Comparison of ENCODE assay signal across 9 cellular contexts in genomic region chr15:68578960-68579935, GRCh38. TPM values are rescaled to one million over a fixed set of nuclear protein-coding genes. Genes with fewer than 3 reads are reported as not detected.
DNase-seq lines count a peak whose midpoint lies in the region; ATAC-seq and TF ChIP-seq lines count a peak whose summit lies in the region.
"Had no signal": no experiment of that assay in that cellular context is flagged by ENCODE, and none has a peak within 500 bp of the region (broad histone marks: within the 10 kb centered on the region; RNA-seq: fewer than 3 reads in every experiment).

Gene CORO2B (plus strand): TSS chr15:68578993. CDS start chr15:68579263, 270 bp downstream.

- H3K4me1 ChIP-seq in Loucy (ENCODE audit: insufficient read depth, low read length, poor library complexity, severe bottlenecking) (peaks cover 10% of the 10 kb centered on the region), cardiac muscle cell (ENCODE audit: low read depth) (no peaks in the 10 kb centered on the region)

- H3K27me3 ChIP-seq in Loucy (ENCODE audit: insufficient read depth, low read length, poor library complexity, severe bottlenecking): peaks cover 18% of the 10 kb centered on the region
- H3K27me3 ChIP-seq in cardiac muscle cell: peaks cover 16% of the 10 kb centered on the region

- H2AFZ ChIP-seq in Loucy (ENCODE audit: low read length): peak within 1 kb of the TSS; percentile 67

- H3K27ac ChIP-seq in cardiac muscle cell: no peak within 1 kb of the TSS

- H3K9me3 Mint-ChIP-seq in activated T-helper 2 cell treated with anti-CD3 and anti-CD28 coated beads, Interferon-gamma antibody, Interleukin-2, Interleukin-4, amounts not matched to agents 10 μg/mL and 5 μg/mL and 100 μg/mL, durations not matched to agents 14 hours and 24 hours and 36 hours: no peaks in the 10 kb centered on the region
- H3K9me3 Mint-ChIP-seq in osteocyte (ENCODE audit: unreplicated experiment): no peaks in the 10 kb centered on the region

- no peak for ATAC-seq in GM18907 (IDR thresholded peaks at IDR 0.05; ENCODE audit: unreplicated experiment)

- H3K9ac ChIP-seq in Loucy (ENCODE audit: low read depth, low read length, poor library complexity, severe bottlenecking): peak within 1 kb of the TSS; percentile 31

- H3K4me1 Mint-ChIP-seq in activated T-helper 2 cell treated with anti-CD3 and anti-CD28 coated beads, Interferon-gamma antibody, Interleukin-2, Interleukin-4, amounts not matched to agents 10 μg/mL and 5 μg/mL and 100 μg/mL, durations not matched to agents 14 hours and 24 hours and 36 hours (ENCODE audit: low read depth): peaks cover 6% of the 10 kb centered on the region
- H3K4me1 Mint-ChIP-seq in osteocyte (ENCODE audit: unreplicated experiment): peaks cover 19% of the 10 kb centered on the region

- H3K27ac Mint-ChIP-seq in activated T-helper 2 cell treated with anti-CD3 and anti-CD28 coated beads, Interferon-gamma antibody, Interleukin-2, Interleukin-4, amounts not matched to agents 10 μg/mL and 5 μg/mL and 100 μg/mL, durations not matched to agents 14 hours and 24 hours and 36 hours: no peak within 1 kb of the TSS
- H3K27ac Mint-ChIP-seq in osteocyte (ENCODE audit: unreplicated experiment): peak within 1 kb of the TSS; percentile 68

- peak; percentile 71 for DNase-seq in D341Med (ENCODE audit: low spot score)
- no peak for DNase-seq in activated T-helper 2 cell treated with anti-CD3 and anti-CD28 coated beads, Interferon-gamma antibody, Interleukin-2, Interleukin-4, amounts not matched to agents 10 μg/mL and 5 μg/mL and 100 μg/mL, durations not matched to agents 14 hours and 24 hours and 36 hours (ENCODE audit: low spot score)
- peak; percentile 59 to 61 for DNase-seq in cardiac muscle cell (ENCODE audit: low read depth in 1 of 2, low spot score in 1 of 2)
- DNase-seq in osteocyte (ENCODE audit: extremely low spot score, unreplicated experiment): no peak
- DNase-seq in OCI-M2 (lab: John Stamatoyannopoulos, UW; ENCODE audit: unreplicated experiment): no peak
- DNase-seq in activated gamma-delta T cell treated with Interleukin-2 at 50 U/mL for 16 hours: no peak

- peaks cover 55% of the 10 kb centered on the region for H3K27me3 Mint-ChIP-seq in activated T-helper 2 cell treated with anti-CD3 and anti-CD28 coated beads, Interferon-gamma antibody, Interleukin-2, Interleukin-4, amounts not matched to agents 10 μg/mL and 5 μg/mL and 100 μg/mL, durations not matched to agents 14 hours and 24 hours and 36 hours (ENCODE audit: low read depth)
- H3K27me3 Mint-ChIP-seq in osteocyte (ENCODE audit: unreplicated experiment): peaks cover 4% of the 10 kb centered on the region

- TF ChIP-seq CTCF in Loucy (conservative IDR thresholded peaks at IDR 0.05; ENCODE audit: low read length): no peak
- no peak for TF ChIP-seq CTCF in cardiac muscle cell (IDR thresholded peaks at IDR 0.05; ENCODE audit: low read depth, low read length)
- no peak for TF ChIP-seq CTCF in osteocyte (IDR thresholded peaks at IDR 0.05)

- peak within 1 kb of the TSS; percentile 67 for H3K4me2 ChIP-seq in Loucy (ENCODE audit: low read depth, low read length, poor library complexity, severe bottlenecking)

- no peaks in the 10 kb centered on the region for H3K36me3 ChIP-seq in Loucy (ENCODE audit: insufficient read depth, low read length)
- no peaks in the 10 kb centered on the region for H3K36me3 ChIP-seq in cardiac muscle cell

- peak within 1 kb of the TSS; percentile 64 for H3K4me3 Mint-ChIP-seq in activated T-helper 2 cell treated with anti-CD3 and anti-CD28 coated beads, Interferon-gamma antibody, Interleukin-2, Interleukin-4, amounts not matched to agents 10 μg/mL and 5 μg/mL and 100 μg/mL, durations not matched to agents 14 hours and 24 hours and 36 hours (ENCODE audit: low read depth)
- H3K4me3 Mint-ChIP-seq in osteocyte (ENCODE audit: unreplicated experiment): peak within 1 kb of the TSS; percentile 71

- H4K20me1 ChIP-seq in Loucy (ENCODE audit: insufficient read depth, low read length, poor library complexity, severe bottlenecking): no peaks in the 10 kb centered on the region

- H3F3A ChIP-seq in Loucy (ENCODE audit: low read depth): no peaks in the 10 kb centered on the region

- no peaks in the 10 kb centered on the region for H3K9me2 ChIP-seq in Loucy (replicated peaks; ENCODE audit: low read depth, low read length)

- no peaks in the 10 kb centered on the region for H3K36me3 Mint-ChIP-seq in activated T-helper 2 cell treated with anti-CD3 and anti-CD28 coated beads, Interferon-gamma antibody, Interleukin-2, Interleukin-4, amounts not matched to agents 10 μg/mL and 5 μg/mL and 100 μg/mL, durations not matched to agents 14 hours and 24 hours and 36 hours (ENCODE audit: low read depth)
- no peaks in the 10 kb centered on the region for H3K36me3 Mint-ChIP-seq in osteocyte (ENCODE audit: unreplicated experiment)

- H3K9me3 ChIP-seq in Loucy (ENCODE audit: insufficient read depth, low read depth, low read length) (no peaks in the 10 kb centered on the region), cardiac muscle cell (ENCODE audit: low read depth) (no peaks in the 10 kb centered on the region)

- H3K4me3 ChIP-seq in Loucy (ENCODE audit: low read length, poor library complexity, severe bottlenecking): peak within 1 kb of the TSS; percentile 66
- peak within 1 kb of the TSS; percentile 54 for H3K4me3 ChIP-seq in cardiac muscle cell

- intact Hi-C loops in activated T-helper 2 cell treated with anti-CD3 and anti-CD28 coated beads, Interferon-gamma antibody, Interleukin-2, Interleukin-4, amounts not matched to agents 10 μg/mL and 5 μg/mL and 100 μg/mL, durations not matched to agents 14 hours and 24 hours and 36 hours (cut with micrococcal nuclease): no loop called here

- H3K79me2 ChIP-seq in Loucy (ENCODE audit: insufficient read depth, low read length): no peaks in the 10 kb centered on the region

RNA-seq across cellular contexts. Expression of gene CORO2B, which starts in this region (rescaled TPM):
- total RNA-seq in activated T-helper 2 cell treated with anti-CD3 and anti-CD28 coated beads, Interferon-gamma antibody, Interleukin-2, Interleukin-4, amounts not matched to agents 10 μg/mL and 5 μg/mL and 100 μg/mL, durations not matched to agents 14 hours and 24 hours and 36 hours: 0.41 and 0.43 TPM in 2 replicates
- 2.9 and 3.3 TPM in 2 replicates for total RNA-seq in cardiac muscle cell
- 1.6 and 3.0 TPM in 2 replicates for polyA plus RNA-seq in cardiac muscle cell
- 21.8 and 22.6 TPM in 2 replicates for total RNA-seq in osteocyte
- total RNA-seq: T-helper 2 cell treated with Interferon-gamma antibody and Interleukin-4, amounts not matched to agents 100 ng/mL and 5 ng/mL, for 36 hours had no signal

Comparison
In these comparisons a context has a peak if more than half of its experiments do, and no peak if none do; other contexts are left out.
1. DNase-seq: peak in D341Med (single experiment) and cardiac muscle cell (2 of 2); none in activated T-helper 2 cell treated with anti-CD3 and anti-CD28 coated beads, Interferon-gamma antibody, Interleukin-2, Interleukin-4, amounts not matched to agents 10 μg/mL and 5 μg/mL and 100 μg/mL, durations not matched to agents 14 hours and 24 hours and 36 hours (single experiment), osteocyte (single experiment), OCI-M2 (single experiment) and activated gamma-delta T cell treated with Interleukin-2 at 50 U/mL for 16 hours (single experiment).